ENCODE assay signal across 16 cellular contexts in genomic region chr7:74412603-74413002, GRCh38.
"Had no signal": no experiment of that assay in that cellular context is flagged by ENCODE, and none has a peak within 500 bp of the region (broad histone marks: within the 10 kb centered on the region; RNA-seq: fewer than 3 reads in every experiment).

No MANE protein-coding gene starts in this region.

- ATAC-seq: activated T-helper 17 cell treated with anti-CD3 and anti-CD28 coated beads, Interleukin-2, amount 50 U/mL, for 72 hours; right cardiac atrium; stimulated activated effector memory CD8-positive, alpha-beta T cell treated with anti-CD3 and anti-CD28 coated beads, Interleukin-12 subunit alpha, Interleukin-12 subunit beta, amount 100 ng/mL, for 72 hours; T-cell had no signal

- H3K4me3 ChIP-seq: lung, smooth muscle cell, thyroid gland had no signal

- H3K4me3 Mint-ChIP-seq: activated B cell treated with CpG ODN at 0.5 μM for 24 hours; activated CD4-positive, alpha-beta T cell treated with anti-CD3 and anti-CD28 coated beads, Interleukin-2, amount 10 ng/mL, durations not matched to agents 24 days and 14 days; activated naive CD4-positive, alpha-beta T cell treated with anti-CD3 and anti-CD28 coated beads, Interleukin-2, amount 50 U/mL, for 24 hours; activated T-helper 17 cell treated with anti-CD3 and anti-CD28 coated beads, Interleukin-2, amount 50 U/mL, for 72 hours; naive B cell; stimulated activated effector memory CD8-positive, alpha-beta T cell treated with anti-CD3 and anti-CD28 coated beads, Interleukin-12 subunit alpha, Interleukin-12 subunit beta, amount 100 ng/mL, for 72 hours; T-cell had no signal

- H3K36me3 ChIP-seq: brain microvascular endothelial cell, neutrophil, thyroid gland had no signal

- H3K9me3 Mint-ChIP-seq: activated B cell treated with CpG ODN at 0.5 μM for 24 hours; activated CD4-positive, alpha-beta T cell treated with anti-CD3 and anti-CD28 coated beads, Interleukin-2, amount 10 ng/mL, durations not matched to agents 24 days and 14 days; activated naive CD4-positive, alpha-beta T cell treated with anti-CD3 and anti-CD28 coated beads, Interleukin-2, amount 50 U/mL, for 24 hours; activated T-helper 17 cell treated with anti-CD3 and anti-CD28 coated beads, Interleukin-2, amount 50 U/mL, for 72 hours; naive B cell; stimulated activated effector memory CD8-positive, alpha-beta T cell treated with anti-CD3 and anti-CD28 coated beads, Interleukin-12 subunit alpha, Interleukin-12 subunit beta, amount 100 ng/mL, for 72 hours; T-cell had no signal

- H3K9me3 ChIP-seq: neutrophil, thyroid gland had no signal

- DNase-seq: activated B cell treated with CpG ODN at 0.5 μM for 24 hours; activated CD4-positive, alpha-beta T cell treated with anti-CD3 and anti-CD28 coated beads, Interleukin-2, amount 10 ng/mL, durations not matched to agents 24 days and 14 days; brain microvascular endothelial cell; hippocampal formation; naive B cell; right cardiac atrium; T-cell; T1000; thyroid gland had no signal

- H3K27ac Mint-ChIP-seq: activated B cell treated with CpG ODN at 0.5 μM for 24 hours; activated CD4-positive, alpha-beta T cell treated with anti-CD3 and anti-CD28 coated beads, Interleukin-2, amount 10 ng/mL, durations not matched to agents 24 days and 14 days; activated naive CD4-positive, alpha-beta T cell treated with anti-CD3 and anti-CD28 coated beads, Interleukin-2, amount 50 U/mL, for 24 hours; activated T-helper 17 cell treated with anti-CD3 and anti-CD28 coated beads, Interleukin-2, amount 50 U/mL, for 72 hours; naive B cell; progenitor cell of endocrine pancreas; stimulated activated effector memory CD8-positive, alpha-beta T cell treated with anti-CD3 and anti-CD28 coated beads, Interleukin-12 subunit alpha, Interleukin-12 subunit beta, amount 100 ng/mL, for 72 hours; T-cell had no signal

- H3K4me2 ChIP-seq: smooth muscle cell had no signal

- H3K36me3 Mint-ChIP-seq: activated naive CD4-positive, alpha-beta T cell treated with anti-CD3 and anti-CD28 coated beads, Interleukin-2, amount 50 U/mL, for 24 hours; naive B cell; stimulated activated effector memory CD8-positive, alpha-beta T cell treated with anti-CD3 and anti-CD28 coated beads, Interleukin-12 subunit alpha, Interleukin-12 subunit beta, amount 100 ng/mL, for 72 hours; T-cell had no signal

- H3K27ac ChIP-seq: brain microvascular endothelial cell, neutrophil, thyroid gland had no signal

- H3K27me3 Mint-ChIP-seq: activated naive CD4-positive, alpha-beta T cell treated with anti-CD3 and anti-CD28 coated beads, Interleukin-2, amount 50 U/mL, for 24 hours; activated T-helper 17 cell treated with anti-CD3 and anti-CD28 coated beads, Interleukin-2, amount 50 U/mL, for 72 hours; progenitor cell of endocrine pancreas; T-cell had no signal

- H3K4me1 Mint-ChIP-seq: activated B cell treated with CpG ODN at 0.5 μM for 24 hours; activated naive CD4-positive, alpha-beta T cell treated with anti-CD3 and anti-CD28 coated beads, Interleukin-2, amount 50 U/mL, for 24 hours; activated T-helper 17 cell treated with anti-CD3 and anti-CD28 coated beads, Interleukin-2, amount 50 U/mL, for 72 hours; stimulated activated effector memory CD8-positive, alpha-beta T cell treated with anti-CD3 and anti-CD28 coated beads, Interleukin-12 subunit alpha, Interleukin-12 subunit beta, amount 100 ng/mL, for 72 hours had no signal

- H3K27me3 ChIP-seq: brain microvascular endothelial cell, neutrophil, thyroid gland had no signal
